In genomic region chr1:2413495-2414296, GRCh38 we compare ENCODE assay signal across 8 cellular contexts. TPM values are rescaled to one million over a fixed set of nuclear protein-coding genes. Genes with fewer than 3 reads are reported as not detected.
DNase-seq lines count a peak whose midpoint lies in the region; ATAC-seq and TF ChIP-seq lines count a peak whose summit lies in the region.

No MANE protein-coding gene starts in this region.

- no peaks in the 10 kb centered on the region; the same call in 1 of the 2 replicates for H3K36me3 Mint-ChIP-seq in HFFc6 (ENCODE audit: low read depth)
- H3K36me3 Mint-ChIP-seq in activated CD8-positive, alpha-beta T cell treated with anti-CD3 and anti-CD28 coated beads for 36 hours (ENCODE audit: low read depth): peaks cover 9% of the 10 kb centered on the region

- intact Hi-C loops in activated CD8-positive, alpha-beta T cell treated with anti-CD3 and anti-CD28 coated beads for 36 hours (cut with micrococcal nuclease): loop anchor here (2.0 to 5.0 kb wide), 2 partner anchors 111 to 134 kb away; no protein-coding TSS in a partner anchor

- peak overlapping the region; percentile 84 for H3K4me3 ChIP-seq in AG04449 (ENCODE audit: low read depth, low read length)
- H3K4me3 ChIP-seq in gastroesophageal sphincter: peak overlapping the region; percentile 41 to 91
- H3K4me3 ChIP-seq in skin epidermis: peak overlapping the region; percentile 59 to 99 (median 95)

- in situ Hi-C loops in G401 (cut with HindIII; ENCODE audit: low sequenced_read_pairs): loop anchor here (25.0 kb wide), 1 partner anchor 99 kb away; no protein-coding TSS in a partner anchor

- TF ChIP-seq POLR2A in gastroesophageal sphincter (IDR thresholded peaks at IDR 0.05): no peak

- H3K27ac Mint-ChIP-seq in HFFc6: peak overlapping the region; percentile 71
- peak overlapping the region; percentile 70 for H3K27ac Mint-ChIP-seq in activated CD8-positive, alpha-beta T cell treated with anti-CD3 and anti-CD28 coated beads for 36 hours

- no peaks in the 10 kb centered on the region for H3K9me3 Mint-ChIP-seq in HFFc6
- H3K9me3 Mint-ChIP-seq in activated CD8-positive, alpha-beta T cell treated with anti-CD3 and anti-CD28 coated beads for 36 hours: no peaks in the 10 kb centered on the region

- no peak for TF ChIP-seq CTCF in AG04449 (IDR thresholded peaks at IDR 0.05; ENCODE audit: insufficient read depth, low read length, missing control alignments)
- TF ChIP-seq CTCF in HFFc6 (IDR thresholded peaks at IDR 0.05): no peak
- no peak for TF ChIP-seq CTCF in activated CD8-positive, alpha-beta T cell treated with anti-CD3 and anti-CD28 coated beads for 36 hours (IDR thresholded peaks at IDR 0.05)
- no peak for TF ChIP-seq CTCF in gastroesophageal sphincter (IDR thresholded peaks at IDR 0.05)

- peaks cover 31% of the 10 kb centered on the region for H3K27me3 ChIP-seq in gastroesophageal sphincter

- H3K27me3 Mint-ChIP-seq in HFFc6 (ENCODE audit: insufficient read depth): peaks cover 8% of the 10 kb centered on the region
- H3K27me3 Mint-ChIP-seq in activated CD8-positive, alpha-beta T cell treated with anti-CD3 and anti-CD28 coated beads for 36 hours: no peaks in the 10 kb centered on the region

- CTCF ChIA-PET in AG04449 (lab: Yijun Ruan, JAX): interaction anchor here (1.0 to 7.7 kb wide), 11 partner anchors 10 to 1011 kb away, joined by 3 to 138 read pairs (median 5); partner anchors contain the start of gene FAAP20
- CTCF ChIA-PET in activated CD8-positive, alpha-beta T cell treated with anti-CD3 and anti-CD28 coated beads for 36 hours (lab: Charles Lee): interaction anchor here (0.9 to 3.0 kb wide), 8 partner anchors 10 to 378 kb away, joined by 3 to 25 read pairs (median 4); partner anchors contain the start of gene FAAP20

- no peak for ATAC-seq in activated CD8-positive, alpha-beta T cell treated with anti-CD3 and anti-CD28 coated beads for 36 hours
- ATAC-seq in gastroesophageal sphincter (no peak), HG02571 (IDR thresholded peaks at IDR 0.05; ENCODE audit: unreplicated experiment) (no peak), HG02970 (IDR thresholded peaks at IDR 0.05; ENCODE audit: low FRiP score, unreplicated experiment) (no peak)

- TF ChIP-seq EP300 in gastroesophageal sphincter (IDR thresholded peaks at IDR 0.05): no peak

- H3K27ac ChIP-seq in gastroesophageal sphincter: peak overlapping the region in 3 of 4 donors; percentile 89 to 96 (median 92)
- H3K27ac ChIP-seq in skin epidermis: peak overlapping the region; percentile 55 to 99 (median 93)

- POLR2A ChIA-PET in AG04449 (lab: Yijun Ruan, JAX): interaction anchor here (1.1 kb wide), 1 partner anchor 22 kb away, joined by 4 read pairs; the partner anchor contains the start of genes MORN1 and RER1
- POLR2A ChIA-PET in activated CD8-positive, alpha-beta T cell treated with anti-CD3 and anti-CD28 coated beads for 36 hours (lab: Charles Lee): interaction anchor here (1.0 to 2.9 kb wide), 2 partner anchors 111 to 133 kb away, joined by 4 to 21 read pairs; no protein-coding TSS in a partner anchor

- no CpG with 5 or more reads among the region's 28 CpGs for WGBS in gastroesophageal sphincter (ENCODE audit: low coverage in 1 of 2), 2 donors

- DNase-seq in AG04449 (ENCODE audit: low read depth, low spot score): no peak
- DNase-seq in HFFc6: no peak
- peak; percentile 51 for DNase-seq in activated CD8-positive, alpha-beta T cell treated with anti-CD3 and anti-CD28 coated beads for 36 hours
- no peak for DNase-seq in G401 (ENCODE audit: low spot score)

- peaks cover 0 to 32% (median 24%) of the 10 kb centered on the region in 3 donors for H3K4me1 ChIP-seq in gastroesophageal sphincter

- peaks cover 12% of the 10 kb centered on the region for H3K4me1 Mint-ChIP-seq in HFFc6 (ENCODE audit: low read depth)
- H3K4me1 Mint-ChIP-seq in activated CD8-positive, alpha-beta T cell treated with anti-CD3 and anti-CD28 coated beads for 36 hours (ENCODE audit: low read depth): peaks cover 36% of the 10 kb centered on the region

- H3K9me3 ChIP-seq in gastroesophageal sphincter: no peaks in the 10 kb centered on the region

- peak overlapping the region; percentile 79 for H3K4me3 Mint-ChIP-seq in HFFc6
- H3K4me3 Mint-ChIP-seq in activated CD8-positive, alpha-beta T cell treated with anti-CD3 and anti-CD28 coated beads for 36 hours: peak overlapping the region; percentile 73

- H3K36me3 ChIP-seq in gastroesophageal sphincter: peaks cover 0 to 15% of the 10 kb centered on the region in 2 donors

RNA-seq across cellular contexts. Expression of gene PEX10, which starts 1.3 kb away (rescaled TPM):
- total RNA-seq in HFFc6 (2021; fragmentation: NEBNext Ultra II Directional; extraction: Animal tissue kit (Norgen Biotek cat#: 25700)): 10 to 100 TPM; 25.4 to 29.8 (median 26.4) TPM
- 10 to 100 TPM; 17.1 to 19.0 TPM for total RNA-seq in activated CD8-positive, alpha-beta T cell treated with anti-CD3 and anti-CD28 coated beads for 36 hours
- 10 to 100 TPM; 18.2 to 30.0 (median 21.6) TPM for total RNA-seq in gastroesophageal sphincter
- total RNA-seq in G401 (2014; rRNA removed; shearing (Covaris generic)): 84.2 and 96.0 TPM in 2 replicates

RNA-seq across cellular contexts. Expression of gene RER1, which starts 22.1 kb away (rescaled TPM):
- total RNA-seq in HFFc6 (2021; fragmentation: NEBNext Ultra II Directional; extraction: Animal tissue kit (Norgen Biotek cat#: 25700)): 100 to 1,000 TPM; 254 to 303 (median 283) TPM
- 100 to 1,000 TPM; 120 to 131 TPM for total RNA-seq in activated CD8-positive, alpha-beta T cell treated with anti-CD3 and anti-CD28 coated beads for 36 hours
- 10 to 100 TPM; 54.4 to 78.6 (median 69.8) TPM for total RNA-seq in gastroesophageal sphincter
- 43.3 and 56.2 TPM in 2 replicates for total RNA-seq in G401 (2014; rRNA removed; shearing (Covaris generic))

RNA-seq across cellular contexts. Expression of gene MORN1, which starts 22.3 kb away (rescaled TPM):
- total RNA-seq in HFFc6 (2021; fragmentation: NEBNext Ultra II Directional; extraction: Animal tissue kit (Norgen Biotek cat#: 25700)): 1 to 10 TPM; 5.3 to 8.9 (median 6.9) TPM
- total RNA-seq in activated CD8-positive, alpha-beta T cell treated with anti-CD3 and anti-CD28 coated beads for 36 hours: 1 to 10 TPM; 5.9 to 6.6 TPM
- 10 to 100 TPM in 1 of 4 donors, 1 to 10 TPM in 3; 5.0 to 14.6 (median 9.2) TPM for total RNA-seq in gastroesophageal sphincter
- 8.9 and 29.1 TPM in 2 replicates for total RNA-seq in G401 (2014; rRNA removed; shearing (Covaris generic))
